In genomic region chr16:8889893-8890548, GRCh38 we compare ENCODE assay signal across 36 cellular contexts. TPM values are rescaled to one million over a fixed set of nuclear protein-coding genes. Genes with fewer than 3 reads are reported as not detected.
DNase-seq lines count a peak whose midpoint lies in the region; ATAC-seq and TF ChIP-seq lines count a peak whose summit lies in the region.
"Had no signal": no experiment of that assay in that cellular context is flagged by ENCODE, and none has a peak within 500 bp of the region (broad histone marks: within the 10 kb centered on the region; RNA-seq: fewer than 3 reads in every experiment).

No MANE protein-coding gene starts in this region.

- H3K27ac Mint-ChIP-seq in natural killer cell (peak overlapping the region; percentile 48 to 56), naive B cell (peak overlapping the region in 5 of 6 donors; percentile 30 to 98 (median 96)), endodermal cell (no peak overlapping the region)
- H3K27ac Mint-ChIP-seq in natural killer cell treated with Interleukin-12 subunit alpha and Interleukin-12 subunit beta and Interleukin-15 and Interleukin-18, amount 100 ng/mL, for 72 hours = no peak overlapping the region
- peak overlapping the region; percentile 97 for H3K27ac Mint-ChIP-seq in activated CD4-positive, alpha-beta memory T cell treated with anti-CD3 and anti-CD28 coated beads for 36 hours

- peaks cover 14% of the 10 kb centered on the region for H3K36me3 Mint-ChIP-seq in natural killer cell
- H3K36me3 Mint-ChIP-seq in natural killer cell treated with Interleukin-12 subunit alpha and Interleukin-12 subunit beta and Interleukin-15 and Interleukin-18, amount 100 ng/mL, for 72 hours = peaks cover 12% of the 10 kb centered on the region
- H3K36me3 Mint-ChIP-seq in activated CD4-positive, alpha-beta memory T cell treated with anti-CD3 and anti-CD28 coated beads for 36 hours = peaks cover 38% of the 10 kb centered on the region
- peaks cover 13 to 19% of the 10 kb centered on the region in 2 donors for H3K36me3 Mint-ChIP-seq in naive B cell
- H3K36me3 Mint-ChIP-seq in endodermal cell (ENCODE audit: low read depth) = peaks cover 53% of the 10 kb centered on the region

- H3K9me3 ChIP-seq in endodermal cell (ENCODE audit: control insufficient read depth, low read length) = no peaks in the 10 kb centered on the region
- H3K9me3 ChIP-seq: A549, colonic mucosa, gastroesophageal sphincter, MG63, pancreas, Peyer's patch, testis had no signal

- POLR2A ChIA-PET in activated CD4-positive, alpha-beta memory T cell treated with anti-CD3 and anti-CD28 coated beads for 36 hours (lab: Charles Lee) = interaction anchor here (1.0 kb wide), 1 partner anchor 21 kb away, joined by 3 read pairs; the partner anchor contains the start of gene CARHSP1

- H3K4me1 ChIP-seq in endodermal cell (ENCODE audit: control insufficient read depth, insufficient read depth, low read length) = no peaks in the 10 kb centered on the region

- in situ Hi-C loops in ACHN (cut with HindIII; ENCODE audit: low pct_ligation_motif_present, low pct_unique_long_range_greater_than_20kb, low sequenced_read_pairs) = no loop called here

- intact Hi-C loops in natural killer cell (cut with micrococcal nuclease) = loop anchor here (10.0 kb wide), 1 partner anchor 245 kb away; no protein-coding TSS in a partner anchor
- intact Hi-C loops in activated CD4-positive, alpha-beta memory T cell treated with anti-CD3 and anti-CD28 coated beads for 36 hours (cut with micrococcal nuclease) = loop anchor here (2.0 kb wide), 1 partner anchor 31 kb away; no protein-coding TSS in a partner anchor

- no peaks in the 10 kb centered on the region for H3K9me3 Mint-ChIP-seq in natural killer cell
- no peaks in the 10 kb centered on the region for H3K9me3 Mint-ChIP-seq in natural killer cell treated with Interleukin-12 subunit alpha and Interleukin-12 subunit beta and Interleukin-15 and Interleukin-18, amount 100 ng/mL, for 72 hours
- H3K9me3 Mint-ChIP-seq in activated CD4-positive, alpha-beta memory T cell treated with anti-CD3 and anti-CD28 coated beads for 36 hours = no peaks in the 10 kb centered on the region
- H3K9me3 Mint-ChIP-seq in naive B cell = no peaks in the 10 kb centered on the region
- H3K9me3 Mint-ChIP-seq in endodermal cell = no peaks in the 10 kb centered on the region
- H3K9me3 Mint-ChIP-seq: nephron had no signal

- H3K4me3 Mint-ChIP-seq in natural killer cell (no peak overlapping the region), naive B cell (peak overlapping the region in 2 of 8 donors; percentile 18 to 61), endodermal cell (no peak overlapping the region)
- H3K4me3 Mint-ChIP-seq in natural killer cell treated with Interleukin-12 subunit alpha and Interleukin-12 subunit beta and Interleukin-15 and Interleukin-18, amount 100 ng/mL, for 72 hours = no peak overlapping the region
- no peak overlapping the region for H3K4me3 Mint-ChIP-seq in activated CD4-positive, alpha-beta memory T cell treated with anti-CD3 and anti-CD28 coated beads for 36 hours
- H3K4me3 Mint-ChIP-seq: nephron had no signal

- no peak overlapping the region for H3K9ac ChIP-seq in endodermal cell (ENCODE audit: extremely low read depth, low read length, poor library complexity, severe bottlenecking)

- CTCF ChIA-PET in activated CD4-positive, alpha-beta memory T cell treated with anti-CD3 and anti-CD28 coated beads for 36 hours (lab: Charles Lee) = interaction anchor here (0.9 to 8.3 kb wide), 4 partner anchors 9 to 118 kb away, joined by 3 to 51 read pairs (median 21); partner anchors contain the start of gene LITAFD

- H3K27me3 Mint-ChIP-seq in natural killer cell (ENCODE audit: low read depth in 2 of 2) = peaks cover 0 to 8% of the 10 kb centered on the region in 2 donors
- H3K27me3 Mint-ChIP-seq in natural killer cell treated with Interleukin-12 subunit alpha and Interleukin-12 subunit beta and Interleukin-15 and Interleukin-18, amount 100 ng/mL, for 72 hours = no peaks in the 10 kb centered on the region
- H3K27me3 Mint-ChIP-seq in activated CD4-positive, alpha-beta memory T cell treated with anti-CD3 and anti-CD28 coated beads for 36 hours = peaks cover 2% of the 10 kb centered on the region
- peaks cover 0 to 9% (median 8%) of the 10 kb centered on the region in 3 donors for H3K27me3 Mint-ChIP-seq in naive B cell
- no peaks in the 10 kb centered on the region for H3K27me3 Mint-ChIP-seq in endodermal cell (ENCODE audit: insufficient read depth)

- 93 to 95% methylated on average over 10 to 14 of the region's 14 CpGs for WGBS in endodermal cell (ENCODE audit: insufficient coverage in 1 of 2, insufficient read length in 1 of 2), 2 experiments

- H3K4me3 ChIP-seq in endodermal cell (ENCODE audit: low read length) = no peak overlapping the region
- H3K4me3 ChIP-seq: A549, cardiac muscle cell, colonic mucosa, gastroesophageal sphincter, hepatocyte, lung, MG63, pancreas, Peyer's patch, testis had no signal

- H3K4me1 Mint-ChIP-seq in natural killer cell (peaks cover 12 to 27% of the 10 kb centered on the region in 2 donors), naive B cell (peaks cover 31 to 52% (median 42%) of the 10 kb centered on the region in 3 donors), endodermal cell (no peaks in the 10 kb centered on the region)
- H3K4me1 Mint-ChIP-seq in natural killer cell treated with Interleukin-12 subunit alpha and Interleukin-12 subunit beta and Interleukin-15 and Interleukin-18, amount 100 ng/mL, for 72 hours (ENCODE audit: low read depth in 2 of 2) = peaks cover 18 to 21% of the 10 kb centered on the region in 2 donors
- H3K4me1 Mint-ChIP-seq in activated CD4-positive, alpha-beta memory T cell treated with anti-CD3 and anti-CD28 coated beads for 36 hours (ENCODE audit: low read depth) = peaks cover 39% of the 10 kb centered on the region

- peaks cover 54% of the 10 kb centered on the region for H3K36me3 ChIP-seq in endodermal cell (ENCODE audit: control insufficient read depth, insufficient read depth, low read length)

- H3K27ac ChIP-seq in endodermal cell (ENCODE audit: low read depth, low read length) = no peak overlapping the region
- H3K27ac ChIP-seq: A549, colonic mucosa, gastroesophageal sphincter, hepatocyte, pancreas, testis had no signal

- no peak for TF ChIP-seq CTCF in natural killer cell (IDR thresholded peaks at IDR 0.05)
- TF ChIP-seq CTCF in endodermal cell (conservative IDR thresholded peaks at IDR 0.05) = no peak

- ATAC-seq in natural killer cell (peak in 1 of 3 donors; percentile 6), naive B cell (ENCODE audit: low read depth in 2 of 2) (no peak)
- ATAC-seq in natural killer cell treated with Interleukin-12 subunit alpha and Interleukin-12 subunit beta and Interleukin-15 and Interleukin-18, amount 100 ng/mL, for 72 hours = no peak
- ATAC-seq: A549, gastroesophageal sphincter, pancreas had no signal

- no peaks in the 10 kb centered on the region for H3K27me3 ChIP-seq in endodermal cell (ENCODE audit: control insufficient read depth, insufficient read depth, low read length, poor library complexity, severe bottlenecking)
- H3K27me3 ChIP-seq: cardiac muscle cell, colonic mucosa, hepatocyte, MG63, pancreas, Peyer's patch, testis had no signal

- no peak for DNase-seq in natural killer cell
- DNase-seq in natural killer cell treated with Interleukin-12 subunit alpha and Interleukin-12 subunit beta and Interleukin-15 and Interleukin-18, amount 100 ng/mL, for 72 hours (ENCODE audit: low spot score) = no peak
- no peak for DNase-seq in activated CD4-positive, alpha-beta memory T cell treated with anti-CD3 and anti-CD28 coated beads for 36 hours
- no peak for DNase-seq in naive B cell
- DNase-seq in endodermal cell = no peak
- no peak for DNase-seq in C1 segment of cervical spinal cord (lab: John Stamatoyannopoulos, UW)
- no peak for DNase-seq in ACHN
- no peak for DNase-seq in NCI-H2227 treated with DMSO at 0.1 percent for 48 hours (lab: John Stamatoyannopoulos, UW)
- DNase-seq: activated CD4-positive, alpha-beta T cell treated with anti-CD3 and anti-CD28 coated beads for 4 hours; activated gamma-delta T cell treated with Interleukin-2 at 50 U/mL for 16 hours; activated T-cell treated with anti-CD3 and anti-CD28 coated beads, Interleukin-2, amount 50 U/mL, for 1 hour; AML-193; colonic mucosa; DMS 273 treated with DMSO at 0.1 percent for 48 hours; effector CD4-positive, alpha-beta T cell; KG1; MG63; NCI-H1105 treated with DMSO at 0.1 percent for 48 hours; NCI-H1930; NCI-H526; retina; SIG-M5; stimulated activated naive CD4-positive, alpha-beta T cell treated with Interleukin-2 at 50 U/mL for 16 hours; T-helper 9 cell; testis had no signal

RNA-seq across cellular contexts. Expression of gene LITAFD, which starts 7.9 kb away (rescaled TPM):
- total RNA-seq in natural killer cell = 1 to 10 TPM in 1 of 3 donors, under 1 TPM in 2; 0.21 to 1.1 (median 0.29) TPM
- total RNA-seq in natural killer cell treated with Interleukin-12 subunit alpha and Interleukin-12 subunit beta and Interleukin-15 and Interleukin-18, amount 100 ng/mL, for 72 hours = not detected
- not detected for total RNA-seq in activated CD4-positive, alpha-beta memory T cell treated with anti-CD3 and anti-CD28 coated beads for 36 hours
- not detected for polyA plus RNA-seq in naive B cell (ENCODE audit: low read depth in 6 of 6)
- not detected for total RNA-seq in endodermal cell
- polyA plus RNA-seq in endodermal cell (2013, experiment 1 of 2) = not detected
- polyA plus RNA-seq in endodermal cell (2013, experiment 2 of 2) = not detected
- total RNA-seq: astrocyte, cardiac muscle cell, colonic mucosa, gastroesophageal sphincter, hepatocyte, HT1080, lung, pancreas, Peyer's patch, skeletal muscle tissue had no signal
- polyA plus RNA-seq: A549, hepatocyte, lung, pancreas had no signal

RNA-seq across cellular contexts. Expression of gene CARHSP1, which starts 21.2 kb away (rescaled TPM):
- total RNA-seq in natural killer cell = 10 to 100 TPM; 59.0 to 70.0 (median 60.1) TPM
- 10 to 100 TPM; 66.5 to 70.7 TPM for total RNA-seq in natural killer cell treated with Interleukin-12 subunit alpha and Interleukin-12 subunit beta and Interleukin-15 and Interleukin-18, amount 100 ng/mL, for 72 hours
- 10 to 100 TPM; 64.9 to 73.1 TPM for total RNA-seq in activated CD4-positive, alpha-beta memory T cell treated with anti-CD3 and anti-CD28 coated beads for 36 hours
- polyA plus RNA-seq in naive B cell (ENCODE audit: low read depth in 6 of 6) = 10 to 100 TPM; 37.0 to 62.1 (median 50.3) TPM
- 100 to 1,000 TPM; 233 to 275 TPM for total RNA-seq in endodermal cell
- polyA plus RNA-seq in endodermal cell (2013, experiment 1 of 2) = 183 TPM
- polyA plus RNA-seq in endodermal cell (2013, experiment 2 of 2) = 179 TPM

Comparison
In these comparisons a context has a peak if more than half of its experiments do, and no peak if none do; other contexts are left out.
1. H3K27ac Mint-ChIP-seq: peak in natural killer cell (2 of 2), activated CD4-positive, alpha-beta memory T cell treated with anti-CD3 and anti-CD28 coated beads for 36 hours (single experiment) and naive B cell (5 of 6); none in natural killer cell treated with Interleukin-12 subunit alpha and Interleukin-12 subunit beta and Interleukin-15 and Interleukin-18, amount 100 ng/mL, for 72 hours (0 of 2) and endodermal cell (single experiment).